Comparison of ENCODE assay signal across 8 cellular contexts in genomic region chr2:30711646-30712085, GRCh38.
DNase-seq lines count a peak whose midpoint lies in the region; ATAC-seq and TF ChIP-seq lines count a peak whose summit lies in the region.

No MANE protein-coding gene starts in this region.

- no peak overlapping the region for H3K4me3 Mint-ChIP-seq in GM23338
- H3K4me3 Mint-ChIP-seq in neural crest cell, result no peak overlapping the region

- H3K27me3 Mint-ChIP-seq in GM23338 (ENCODE audit: insufficient read depth, low read depth, poor library complexity) (peaks cover 6% of the 10 kb centered on the region), neural crest cell (ENCODE audit: low read depth) (no peaks in the 10 kb centered on the region)

- no peaks in the 10 kb centered on the region for H4K20me1 ChIP-seq in GM23338 (replicated peaks; ENCODE audit: insufficient read depth)

- no peak overlapping the region for H2AFZ ChIP-seq in GM23338

- no peaks in the 10 kb centered on the region for H3K79me2 ChIP-seq in GM23338 (replicated peaks; ENCODE audit: insufficient read depth)

- no peak overlapping the region for H3K27ac ChIP-seq in GM23338 (ENCODE audit: low read depth)
- no peak overlapping the region for H3K27ac ChIP-seq in Panc1 (ENCODE audit: low read length)

- no peak overlapping the region for H3K4me2 ChIP-seq in GM23338

- no peaks in the 10 kb centered on the region for H3F3A ChIP-seq in GM23338 (replicated peaks; ENCODE audit: low read depth)

- no peaks in the 10 kb centered on the region for H3K4me1 Mint-ChIP-seq in GM23338
- H3K4me1 Mint-ChIP-seq in neural crest cell, result no peaks in the 10 kb centered on the region

- peak; percentile 96 to 100 for TF ChIP-seq CTCF in GM23338 (conservative IDR thresholded peaks at IDR 0.05; ENCODE audit: low read depth in 2 of 2)
- TF ChIP-seq CTCF in Panc1 (IDR thresholded peaks at IDR 0.05), result peak; percentile 99
- peak; percentile 100 for TF ChIP-seq CTCF in fibroblast of mammary gland (conservative IDR thresholded peaks at IDR 0.05; ENCODE audit: control insufficient read depth, insufficient read depth, low read depth, low read length)
- TF ChIP-seq CTCF in neural crest cell (conservative IDR thresholded peaks at IDR 0.05), result peak; percentile 99

- H3K9me3 ChIP-seq in Panc1 (ENCODE audit: control insufficient read depth, insufficient read depth, low read depth, low read length), result no peaks in the 10 kb centered on the region

- H3K9me3 Mint-ChIP-seq in GM23338, result peaks cover 18% of the 10 kb centered on the region; the same call in 2 of the 3 replicates
- peaks cover 3% of the 10 kb centered on the region for H3K9me3 Mint-ChIP-seq in neural crest cell

- intact Hi-C loops in Panc1 (cut with micrococcal nuclease; ENCODE audit: unreplicated experiment), result loop anchor here (5.0 kb wide), 1 partner anchor 151 kb away; no protein-coding TSS in a partner anchor

- H3K27ac Mint-ChIP-seq in GM23338, result no peak overlapping the region
- no peak overlapping the region for H3K27ac Mint-ChIP-seq in neural crest cell (ENCODE audit: unreplicated experiment)

- no peaks in the 10 kb centered on the region for H3K36me3 ChIP-seq in GM23338 (ENCODE audit: insufficient read depth)
- H3K36me3 ChIP-seq in Panc1 (ENCODE audit: control insufficient read depth, insufficient read depth, low read length), result no peaks in the 10 kb centered on the region

- H3K4me3 ChIP-seq in GM23338 (no peak overlapping the region), Panc1 (ENCODE audit: low read depth in 2 of 2, low read length in 2 of 2) (no peak overlapping the region), fibroblast of mammary gland (ENCODE audit: control insufficient read depth, low read depth, low read length) (no peak overlapping the region)

- in situ Hi-C loops in Panc1 (cut with HindIII; ENCODE audit: low pct_unique_long_range_greater_than_20kb, low sequenced_read_pairs), result no loop called here

- peaks cover 10% of the 10 kb centered on the region; the same call in 2 of the 3 replicates for H3K36me3 Mint-ChIP-seq in GM23338 (ENCODE audit: low read depth)
- H3K36me3 Mint-ChIP-seq in neural crest cell (ENCODE audit: low read depth), result no peaks in the 10 kb centered on the region

- H3K27me3 ChIP-seq in GM23338 (ENCODE audit: insufficient read depth), result no peaks in the 10 kb centered on the region
- no peaks in the 10 kb centered on the region for H3K27me3 ChIP-seq in Panc1 (ENCODE audit: control insufficient read depth, insufficient read depth, low read length)

- POLR2A ChIA-PET in Panc1 (lab: Charles Lee), result interaction anchor here (0.7 kb wide), 1 partner anchor 548 kb away, joined by 3 read pairs; no protein-coding TSS in a partner anchor

- H3K4me1 ChIP-seq in GM23338 (ENCODE audit: insufficient read depth) (no peaks in the 10 kb centered on the region), Panc1 (ENCODE audit: control insufficient read depth, insufficient read depth, low read length) (no peaks in the 10 kb centered on the region)

- ATAC-seq in GM23338 (peak; percentile 72), Panc1 (peak; percentile 73)

- BruUV-seq in Panc1 (replicated peaks; lab: Mats Ljungman, UMichigan), result no TSS peak

- peak; percentile 82 for DNase-seq in EL
- DNase-seq in GM23338 (ENCODE audit: low spot score), result peak; percentile 96
- peak; percentile 93 for DNase-seq in Kasumi-1 (lab: John Stamatoyannopoulos, UW)
- peak; percentile 86 for DNase-seq in Panc1 (ENCODE audit: low read depth, low spot score)
- peak; percentile 79 for DNase-seq in activated T-cell treated with anti-CD3 and anti-CD28 coated beads, Interleukin-2, amount 50 U/mL, for 1 hour
- peak; percentile 91 for DNase-seq in fibroblast of mammary gland (ENCODE audit: low read depth)
- peak; percentile 90 for DNase-seq in neural crest cell (ENCODE audit: low read depth, low spot score)
- peak; percentile 83 for DNase-seq in stromal cell of bone marrow (ENCODE audit: low read depth)

- CTCF ChIA-PET in Panc1 (lab: Charles Lee), result interaction anchor here (0.5 to 2.0 kb wide), 22 partner anchors 19 to 1100 kb away, joined by 3 to 47 read pairs (median 3); partner anchors contain the start of genes GALNT14 and YPEL5

- H3K9me2 ChIP-seq in GM23338 (ENCODE audit: insufficient read depth), result no peaks in the 10 kb centered on the region

TF ChIP-seq in GM23338, 12 proteins besides CTCF, POLR2A, EP300 and RAD21:
- no peak for TF ChIP-seq EZH2 (IDR thresholded peaks at IDR 0.05; ENCODE audit: low read depth, unreplicated experiment)
- TF ChIP-seq ZNF462 (CRISPR knock-in tag; IDR thresholded peaks at IDR 0.05), result no peak
- TF ChIP-seq EZH2phosphoT487 (IDR thresholded peaks at IDR 0.05; ENCODE audit: unreplicated experiment), result no peak
- peak; percentile 62; the same call in 1 of the 2 replicates for TF ChIP-seq CREB1 (CRISPR knock-in tag; IDR thresholded peaks at IDR 0.05; ENCODE audit: low read depth)
- TF ChIP-seq POLR2AphosphoS5 (IDR thresholded peaks at IDR 0.05; ENCODE audit: low read depth), result peak; percentile 38; the same call in 1 of the 2 replicates
